In the genomic region with DNA sequence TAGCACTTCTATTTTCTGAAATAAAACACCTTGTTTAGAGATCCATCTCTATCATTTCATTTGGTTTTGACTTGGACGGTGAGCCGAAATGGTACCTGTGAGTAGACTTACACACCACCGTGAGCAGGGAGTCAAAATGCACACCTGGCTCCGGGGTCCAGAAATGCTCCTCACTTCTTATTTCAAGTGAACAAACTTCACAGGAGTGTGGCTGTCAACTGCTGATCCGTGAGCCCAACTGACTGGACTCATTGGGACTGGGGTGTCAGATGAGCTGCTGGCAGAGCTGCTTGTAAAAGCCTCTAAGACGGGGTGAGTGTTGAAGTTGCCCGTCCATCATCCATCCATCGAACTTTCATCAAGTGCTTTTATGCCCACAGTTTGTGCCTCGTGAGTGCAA, we compare ENCODE assay signal across 17 cellular contexts.
DNase-seq lines count a peak whose midpoint lies in the region; ATAC-seq and TF ChIP-seq lines count a peak whose summit lies in the region.
"Had no signal": no experiment of that assay in that cellular context is flagged by ENCODE, and none has a peak within 500 bp of the region (broad histone marks: within the 10 kb centered on the region; RNA-seq: fewer than 3 reads in every experiment).

No MANE protein-coding gene starts in this region.

- intact Hi-C loops in vagina (cut with DNase I), result no loop called here

- no peak overlapping the region for H3K4me3 ChIP-seq in osteoblast (ENCODE audit: insufficient read depth, low read length)
- no peak overlapping the region for H3K4me3 ChIP-seq in vagina
- H3K4me3 ChIP-seq: BLaER1 treated with 17β-estradiol and CSF1 and Interleukin-3, amounts not matched to agents 10 nM and 100 nM had no signal

- peaks cover 3% of the 10 kb centered on the region for H3K9me3 ChIP-seq in osteoblast (ENCODE audit: low read depth, low read length)
- no peaks in the 10 kb centered on the region for H3K9me3 ChIP-seq in vagina

- H3K9me3 Mint-ChIP-seq in nephron progenitor cell, result peaks cover 3% of the 10 kb centered on the region
- H3K9me3 Mint-ChIP-seq: CD4-positive, alpha-beta T cell had no signal

- H3K27ac ChIP-seq in osteoblast (ENCODE audit: low read depth, low read length) (no peak overlapping the region), vagina (no peak overlapping the region)
- H3K27ac ChIP-seq: BLaER1 treated with 17β-estradiol and CSF1 and Interleukin-3, amounts not matched to agents 10 nM and 100 nM had no signal

- H3K27me3 Mint-ChIP-seq in nephron progenitor cell (ENCODE audit: low read depth, poor library complexity), result peaks cover 8% of the 10 kb centered on the region
- H3K27me3 Mint-ChIP-seq: B cell; CD4-positive, alpha-beta T cell had no signal

- H3K36me3 ChIP-seq in osteoblast (ENCODE audit: insufficient read depth, low read length) (no peaks in the 10 kb centered on the region), vagina (no peaks in the 10 kb centered on the region)

- H3K36me3 Mint-ChIP-seq in nephron progenitor cell (ENCODE audit: low read depth), result no peaks in the 10 kb centered on the region
- H3K36me3 Mint-ChIP-seq: CD14-positive monocyte; CD8-positive, alpha-beta memory T cell had no signal

- H3K4me1 Mint-ChIP-seq in nephron progenitor cell, result peaks cover 19% of the 10 kb centered on the region
- H3K4me1 Mint-ChIP-seq: B cell; CD14-positive monocyte; CD8-positive, alpha-beta memory T cell had no signal

- no peak overlapping the region for H3K4me3 Mint-ChIP-seq in nephron progenitor cell
- H3K4me3 Mint-ChIP-seq: B cell; CD14-positive monocyte; CD4-positive, alpha-beta T cell; CD8-positive, alpha-beta memory T cell had no signal

- no peaks in the 10 kb centered on the region for H3K27me3 ChIP-seq in osteoblast (ENCODE audit: insufficient read depth, low read length)
- H3K27me3 ChIP-seq in vagina, result no peaks in the 10 kb centered on the region

- TF ChIP-seq CTCF in osteoblast (IDR thresholded peaks at IDR 0.05; ENCODE audit: extremely low read depth, low read depth, low read length) (no peak), vagina (IDR thresholded peaks at IDR 0.05) (no peak), nephron progenitor cell (IDR thresholded peaks at IDR 0.05) (no peak)

- no peaks in the 10 kb centered on the region for H3K79me2 ChIP-seq in osteoblast (ENCODE audit: insufficient read depth, low read length)

- DNase-seq in ecto neural progenitor cell (ENCODE audit: low spot score) (peak; percentile 33), osteoblast (ENCODE audit: insufficient read length, low spot score, missing footprints) (peak; percentile 32), vagina (ENCODE audit: extremely low spot score in 2 of 2) (peak; percentile 64 to 69), nephron progenitor cell (no peak), NCI-H128 (lab: John Stamatoyannopoulos, UW; ENCODE audit: unreplicated experiment) (no peak)
- DNase-seq: CD4-positive, alpha-beta T cell; CD8-positive, alpha-beta memory T cell; DMS 273 treated with DMSO at 0.1 percent for 48 hours; DMS79 treated with DMSO at 0.1 percent for 48 hours; GF-D8; GOT3; H7; HCEC 1CT had no signal

- H4K20me1 ChIP-seq in osteoblast (ENCODE audit: insufficient read depth, low read length), result no peaks in the 10 kb centered on the region
- H4K20me1 ChIP-seq: BLaER1 treated with 17β-estradiol and CSF1 and Interleukin-3, amounts not matched to agents 10 nM and 100 nM had no signal

- H2AFZ ChIP-seq in osteoblast (ENCODE audit: low read length), result no peak overlapping the region

- TF ChIP-seq POLR2A in vagina (IDR thresholded peaks at IDR 0.05), result no peak

- H3K4me1 ChIP-seq in osteoblast (ENCODE audit: insufficient read depth, low read length) (no peaks in the 10 kb centered on the region), vagina (no peaks in the 10 kb centered on the region)

- H3K4me2 ChIP-seq in osteoblast (ENCODE audit: insufficient read depth, low read length), result no peak overlapping the region

- no peak for ATAC-seq in HG02885 (IDR thresholded peaks at IDR 0.05; ENCODE audit: poor library complexity, unreplicated experiment)

- H3K27ac Mint-ChIP-seq in nephron progenitor cell, result no peak overlapping the region
- H3K27ac Mint-ChIP-seq: B cell; CD14-positive monocyte; CD4-positive, alpha-beta T cell had no signal

Comparison
In these comparisons a context has a peak if more than half of its experiments do, and no peak if none do; other contexts are left out.
1. DNase-seq: peak in ecto neural progenitor cell (single experiment), osteoblast (single experiment) and vagina (2 of 2); none in nephron progenitor cell (single experiment) and NCI-H128 (single experiment).